ENCODE assay signal across 1 cellular context in genomic region chr3:141729240-141729639, GRCh38.
TF ChIP-seq lines count a peak whose summit lies in the region.

No MANE protein-coding gene starts in this region.

TF ChIP-seq in GM23338, 12 proteins besides CTCF, POLR2A, EP300 and RAD21:
- TF ChIP-seq NANOG (IDR thresholded peaks at IDR 0.05; ENCODE audit: borderline replicate concordance) = no peak
- no peak for TF ChIP-seq POLR2AphosphoS5 (IDR thresholded peaks at IDR 0.05; ENCODE audit: low read depth)
- no peak for TF ChIP-seq ZNF114 (CRISPR knock-in tag; IDR thresholded peaks at IDR 0.05)
- no peak for TF ChIP-seq JUNB (IDR thresholded peaks at IDR 0.05; ENCODE audit: unreplicated experiment)
- no peak for TF ChIP-seq STAT1 (IDR thresholded peaks at IDR 0.05; ENCODE audit: unreplicated experiment)
- TF ChIP-seq EZH2phosphoT487 (IDR thresholded peaks at IDR 0.05; ENCODE audit: unreplicated experiment) = no peak
- TF ChIP-seq ETS1 (IDR thresholded peaks at IDR 0.05) = no peak
- TF ChIP-seq CREB1 (CRISPR knock-in tag; IDR thresholded peaks at IDR 0.05; ENCODE audit: low read depth) = no peak
- no peak for TF ChIP-seq REST (IDR thresholded peaks at IDR 0.05; ENCODE audit: unreplicated experiment)
- no peak for TF ChIP-seq ZNF462 (CRISPR knock-in tag; IDR thresholded peaks at IDR 0.05)
- TF ChIP-seq ZNF331 (CRISPR knock-in tag; IDR thresholded peaks at IDR 0.05; ENCODE audit: low read depth) = no peak
TF ChIP-seq in GM23338: peak in this region for 0.
